ENCODE assay signal across 12 cellular contexts in the genomic region with DNA sequence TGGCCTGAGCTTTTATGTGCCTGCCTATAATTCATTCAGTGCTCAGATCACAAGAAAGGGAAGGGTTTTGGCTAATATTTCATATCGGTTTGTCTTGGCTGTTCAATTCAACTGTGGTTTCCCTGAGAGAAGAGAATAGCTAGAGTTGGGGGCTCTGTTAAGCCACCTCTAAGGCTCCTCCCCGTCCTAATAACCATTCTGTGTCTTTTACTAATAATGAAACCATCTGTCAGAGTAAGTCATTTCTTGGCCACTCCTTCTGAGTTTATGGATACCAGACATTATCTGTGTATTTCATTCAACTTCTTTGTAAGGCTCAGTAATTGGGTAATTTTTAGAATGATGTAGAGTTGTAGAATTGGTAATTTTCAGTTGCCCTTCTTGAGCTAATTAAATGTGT. TPM values are rescaled to one million over a fixed set of nuclear protein-coding genes. Genes with fewer than 3 reads are reported as not detected.
DNase-seq lines count a peak whose midpoint lies in the region; ATAC-seq and TF ChIP-seq lines count a peak whose summit lies in the region.
"Had no signal": no experiment of that assay in that cellular context is flagged by ENCODE, and none has a peak within 500 bp of the region (broad histone marks: within the 10 kb centered on the region; RNA-seq: fewer than 3 reads in every experiment).

No MANE protein-coding gene starts in this region.

- TF ChIP-seq POLR2A in heart left ventricle (IDR thresholded peaks at IDR 0.05): no peak
- no peak for TF ChIP-seq POLR2A in prostate gland (IDR thresholded peaks at IDR 0.05)

- H3K36me3 ChIP-seq in heart left ventricle (peaks cover 0 to 9% (median 0%) of the 10 kb centered on the region in 9 donors), prostate gland (no peaks in the 10 kb centered on the region), heart right ventricle (no peaks in the 10 kb centered on the region)

- no peaks in the 10 kb centered on the region for H3K9me3 ChIP-seq in heart left ventricle
- no peaks in the 10 kb centered on the region for H3K9me3 ChIP-seq in prostate gland
- H3K9me3 ChIP-seq in heart right ventricle: no peaks in the 10 kb centered on the region

- peaks cover 0 to 3% (median 0%) of the 10 kb centered on the region in 7 donors for H3K9me3 Mint-ChIP-seq in CD14-positive monocyte
- H3K9me3 Mint-ChIP-seq: activated naive CD4-positive, alpha-beta T cell treated with anti-CD3 and anti-CD28 coated beads, Interleukin-2, amount 10 ng/mL, durations not matched to agents 7 days and 5 days had no signal

- intact Hi-C loops in CD14-positive monocyte (cut with micrococcal nuclease) (loop anchor here (5.0 to 10.0 kb wide), 3 partner anchors 61 to 199 kb away; a partner anchor contains a TSS), heart left ventricle (cut with DNase I) (loop anchor here in 6 of 10 donors (5.0 to 10.0 kb wide), 4 partner anchors 51 to 132 kb away; a partner anchor contains a TSS), prostate gland (cut with DNase I) (no loop called here), heart right ventricle (cut with DNase I) (loop anchor here in 1 of 10 donors (10.0 kb wide), 1 partner anchor 59 kb away; no protein-coding TSS in a partner anchor)

- no peak overlapping the region for H3K4me3 ChIP-seq in heart left ventricle
- H3K4me3 ChIP-seq in prostate gland: no peak overlapping the region
- H3K4me3 ChIP-seq in heart right ventricle: no peak overlapping the region
- H3K4me3 ChIP-seq: K562 had no signal

- ATAC-seq in GM18909 (IDR thresholded peaks at IDR 0.05; ENCODE audit: poor library complexity, unreplicated experiment) (peak; percentile 60), HG02623 (IDR thresholded peaks at IDR 0.05; ENCODE audit: unreplicated experiment) (peak; percentile 64), HG03469 (IDR thresholded peaks at IDR 0.05; ENCODE audit: unreplicated experiment) (peak; percentile 40), heart left ventricle (no peak), heart right ventricle (no peak)
- ATAC-seq: K562 had no signal

- H3K4me3 Mint-ChIP-seq in CD14-positive monocyte: peak overlapping the region; percentile 60 to 61
- H3K4me3 Mint-ChIP-seq: activated naive CD4-positive, alpha-beta T cell treated with anti-CD3 and anti-CD28 coated beads, Interleukin-2, amount 10 ng/mL, durations not matched to agents 7 days and 5 days had no signal

- no peak for DNase-seq in CD14-positive monocyte (ENCODE audit: low spot score)
- no peak for DNase-seq in heart left ventricle
- no peak for DNase-seq in ecto neural progenitor cell (ENCODE audit: low spot score)
- no peak for DNase-seq in prostate gland (ENCODE audit: low spot score)
- DNase-seq in heart right ventricle: no peak
- DNase-seq: activated naive CD4-positive, alpha-beta T cell treated with anti-CD3 and anti-CD28 coated beads, Interleukin-2, amount 10 ng/mL, durations not matched to agents 7 days and 5 days; stimulated activated CD4-positive, alpha-beta T cell treated with anti-CD3 and anti-CD28 coated beads, Interleukin-4, amount 100 ng/mL, for 24 hours had no signal

- H3K27ac Mint-ChIP-seq in CD14-positive monocyte: peak overlapping the region; percentile 99 to 100 (median 99)
- H3K27ac Mint-ChIP-seq: activated naive CD4-positive, alpha-beta T cell treated with anti-CD3 and anti-CD28 coated beads, Interleukin-2, amount 10 ng/mL, durations not matched to agents 7 days and 5 days had no signal

- H3K27ac ChIP-seq in heart left ventricle (peak overlapping the region in 1 of 12 donors; percentile 59), prostate gland (no peak overlapping the region), heart right ventricle (peak overlapping the region in 1 of 10 donors; percentile 52)

- TF ChIP-seq CTCF in CD14-positive monocyte (IDR thresholded peaks at IDR 0.05): no peak
- TF ChIP-seq CTCF in heart left ventricle (IDR thresholded peaks at IDR 0.05): no peak
- TF ChIP-seq CTCF in prostate gland (IDR thresholded peaks at IDR 0.05): no peak
- no peak for TF ChIP-seq CTCF in heart right ventricle (IDR thresholded peaks at IDR 0.05)

- peaks cover 0 to 3% (median 0%) of the 10 kb centered on the region in 3 donors for H3K27me3 Mint-ChIP-seq in CD14-positive monocyte (ENCODE audit: low read depth in 3 of 3)
- H3K27me3 Mint-ChIP-seq: activated naive CD4-positive, alpha-beta T cell treated with anti-CD3 and anti-CD28 coated beads, Interleukin-2, amount 10 ng/mL, durations not matched to agents 7 days and 5 days had no signal

- peaks cover 77 to 79% of the 10 kb centered on the region in 2 donors for H3K36me3 Mint-ChIP-seq in CD14-positive monocyte

- no peaks in the 10 kb centered on the region for H3K27me3 ChIP-seq in heart left ventricle
- H3K27me3 ChIP-seq in prostate gland (replicated peaks; ENCODE audit: insufficient read depth): no peaks in the 10 kb centered on the region
- H3K27me3 ChIP-seq in heart right ventricle: no peaks in the 10 kb centered on the region

- 85 to 94% (median 90%) methylated on average over 2 of the region's 2 CpGs for WGBS in heart left ventricle, 4 donors
- 79% methylated on average over 2 of the region's 2 CpGs for WGBS in prostate gland
- 87 to 91% methylated on average over 2 of the region's 2 CpGs for whole genome bisulfite sequencing in heart right ventricle, 2 donors

- H3K4me1 Mint-ChIP-seq in CD14-positive monocyte: peaks cover 82% of the 10 kb centered on the region

- peaks cover 4 to 94% (median 32%) of the 10 kb centered on the region in 12 donors for H3K4me1 ChIP-seq in heart left ventricle
- no peaks in the 10 kb centered on the region for H3K4me1 ChIP-seq in prostate gland (replicated peaks)
- H3K4me1 ChIP-seq in heart right ventricle: peaks cover 11 to 89% (median 52%) of the 10 kb centered on the region in 9 donors

RNA-seq across cellular contexts. Expression of a gene that starts 5.2 kb away (rescaled TPM):
- polyA plus RNA-seq in CD14-positive monocyte (100 to 1,000 TPM; 276 to 372 TPM), heart left ventricle (10 to 100 TPM in 1 of 2 donors, 1 to 10 TPM in 1; 4.7 to 13.7 TPM), heart right ventricle (1 to 10 TPM; 4.8 to 9.0 TPM)
- total RNA-seq in heart left ventricle (10 to 100 TPM in 4 of 9 donors, 1 to 10 TPM in 5; 5.4 to 21.0 (median 9.0) TPM), prostate gland (1 to 10 TPM; 1.4 to 8.0 TPM), heart right ventricle (10 to 100 TPM in 2 of 10 donors, 1 to 10 TPM in 8; 6.9 to 15.9 (median 8.9) TPM)
- polyA plus RNA-seq: neural cell had no signal

Comparison
In these comparisons a context has a peak if more than half of its experiments do, and no peak if none do; other contexts are left out.
1. ATAC-seq: peak in GM18909 (single experiment), HG02623 (single experiment) and HG03469 (single experiment); none in heart left ventricle (0 of 4) and heart right ventricle (0 of 8).